9 cellular contexts compared by ENCODE assay signal in the genomic region with DNA sequence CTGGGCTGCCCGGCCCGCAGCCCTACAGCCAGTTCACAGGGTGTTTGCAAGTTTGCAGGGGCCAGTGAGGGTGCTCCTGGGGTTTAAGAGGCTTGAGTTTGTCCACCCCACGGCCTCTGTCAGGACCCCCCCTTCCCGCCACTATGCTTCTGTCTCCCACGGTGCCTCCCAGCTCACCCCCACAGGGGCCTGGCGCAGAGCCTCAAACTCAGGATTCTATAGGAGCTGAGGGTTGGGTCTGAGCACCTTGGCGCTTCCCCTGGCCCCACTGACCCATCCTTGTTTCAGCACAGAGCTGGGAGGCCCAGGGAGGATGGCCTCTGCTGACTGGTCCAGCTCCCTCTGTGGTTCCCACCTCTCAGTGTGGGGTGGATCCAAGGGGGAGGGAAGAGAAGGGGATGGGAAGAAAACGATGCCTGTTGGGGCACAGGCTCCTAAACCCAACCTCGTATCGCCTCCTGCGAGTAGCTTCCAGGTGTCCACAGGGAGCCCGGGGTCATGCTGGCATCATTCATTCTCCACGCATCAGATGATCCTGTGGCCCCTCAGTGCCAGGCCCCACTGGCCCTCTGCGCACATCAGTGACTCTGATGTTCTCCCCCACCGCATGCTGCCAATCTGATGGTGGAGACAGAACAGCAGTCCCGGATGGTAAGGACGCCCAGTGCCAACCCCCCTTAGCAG. TPM values are rescaled to one million over a fixed set of nuclear protein-coding genes. Genes with fewer than 3 reads are reported as not detected.
DNase-seq lines count a peak whose midpoint lies in the region; ATAC-seq and TF ChIP-seq lines count a peak whose summit lies in the region.
"Had no signal": no experiment of that assay in that cellular context is flagged by ENCODE, and none has a peak within 500 bp of the region (broad histone marks: within the 10 kb centered on the region; RNA-seq: fewer than 3 reads in every experiment).

No MANE protein-coding gene starts in this region.

- peaks cover 4 to 62% of the 10 kb centered on the region in 2 donors for H3K4me1 ChIP-seq in lung (ENCODE audit: control insufficient read depth in 2 of 2, insufficient read depth in 2 of 2, low read length in 2 of 2)

- H3K36me3 ChIP-seq in H7 (replicated peaks; ENCODE audit: control insufficient read depth, insufficient read depth, low read length), result no peaks in the 10 kb centered on the region
- no peaks in the 10 kb centered on the region for H3K36me3 ChIP-seq in lung (ENCODE audit: control insufficient read depth in 2 of 2, insufficient read depth in 2 of 2, low read length in 2 of 2)

- H3K4me3 ChIP-seq in H7 (ENCODE audit: insufficient read depth, low read depth, low read length) (no peak overlapping the region), lung (no peak overlapping the region)

- peaks cover 0 to 2% of the 10 kb centered on the region in 2 donors for H3K9me3 ChIP-seq in lung (ENCODE audit: control insufficient read depth in 2 of 2, insufficient read depth in 1 of 2, low read length in 1 of 2)

- H3K27me3 ChIP-seq in H7 (ENCODE audit: control insufficient read depth, insufficient read depth, low read length), result no peaks in the 10 kb centered on the region
- no peaks in the 10 kb centered on the region for H3K27me3 ChIP-seq in lung (ENCODE audit: control insufficient read depth, insufficient read depth)

- DNase-seq in A172 (ENCODE audit: low spot score) (peak; percentile 89), H7 (peak; percentile 59), lung (ENCODE audit: low spot score) (no peak), NCI-H2227 treated with DMSO at 0.1 percent for 48 hours (lab: John Stamatoyannopoulos, UW) (no peak), left lobe of liver (ENCODE audit: low spot score) (no peak)
- DNase-seq: NCI-H2029 had no signal

- no peak for TF ChIP-seq CTCF in lung (IDR thresholded peaks at IDR 0.05; ENCODE audit: control extremely low read depth, extremely low read depth)

- WGBS in adipose tissue, 3 donors, result 61 to 82% (median 68%) methylated on average over 17 of the region's 17 CpGs
- WGBS in lung, 2 donors, result 58 to 65% methylated on average over 17 of the region's 17 CpGs

- peak overlapping the region; percentile 3 for H3K27ac ChIP-seq in adipose tissue (ENCODE audit: low read depth, low read length)
- peak overlapping the region; percentile 22 to 98 for H3K27ac ChIP-seq in lung (ENCODE audit: low read depth in 1 of 2, low read length in 1 of 2)

- no peak for ATAC-seq in lung (ENCODE audit: insufficient read depth, low FRiP score)
- no peak for ATAC-seq in HG02798 (IDR thresholded peaks at IDR 0.05; ENCODE audit: poor library complexity, unreplicated experiment)
- no peak for ATAC-seq in GM21526 (IDR thresholded peaks at IDR 0.05; ENCODE audit: low FRiP score, unreplicated experiment)
- ATAC-seq in left lobe of liver, result no peak

RNA-seq across cellular contexts. Expression of gene MYEOV, which starts 5.0 kb away (rescaled TPM):
- total RNA-seq in A172 (2014; rRNA removed; shearing (Covaris generic)), result 68.7 and 130 TPM in 2 replicates
- 2.0 and 4.3 TPM in 2 replicates for total RNA-seq in H7 (2014; rRNA removed; shearing (Covaris generic))
- polyA plus RNA-seq in adipose tissue (10 to 100 TPM in 1 of 3 donors, under 1 TPM in 2; 0.44 to 15.9 (median 0.79) TPM), lung (under 1 TPM; 0.37 to 0.82 TPM)
- total RNA-seq in lung (under 1 TPM; 0.52 to 0.77 TPM), left lobe of liver (0.78 TPM)

Comparison
In these comparisons a context has a peak if more than half of its experiments do, and no peak if none do; other contexts are left out.
1. DNase-seq: peak in A172 (single experiment) and H7 (single experiment); none in lung (single experiment), NCI-H2227 treated with DMSO at 0.1 percent for 48 hours (single experiment) and left lobe of liver (single experiment).
2. RNA of gene MYEOV, which starts 5.0 kb away (total RNA-seq): 68.7 to 130 TPM in A172; 2.0 to 4.3 TPM in H7, 0.78 TPM in left lobe of liver (single experiment) and 0.52 to 0.77 TPM in lung; every median in the first group is over 10 times any median in the second.